ENCODE assay signal across 17 cellular contexts in genomic region chr9:88291853-88292252, GRCh38.
"Had no signal": no experiment of that assay in that cellular context is flagged by ENCODE, and none has a peak within 500 bp of the region (broad histone marks: within the 10 kb centered on the region; RNA-seq: fewer than 3 reads in every experiment).

No MANE protein-coding gene starts in this region.

- H3K9me3 Mint-ChIP-seq: endodermal cell; naive thymus-derived CD8-positive, alpha-beta T cell; stimulated activated effector memory CD8-positive, alpha-beta T cell treated with anti-CD3 and anti-CD28 coated beads, Interleukin-12 subunit alpha, Interleukin-12 subunit beta, amount 100 ng/mL, for 72 hours; stimulated activated naive CD8-positive, alpha-beta T cell treated with anti-CD3 and anti-CD28 coated beads, Interleukin-15, Interleukin-2, amounts not matched to agents 100 ng/mL and 50 ng/mL, for 24 hours had no signal

- ATAC-seq: left colon; naive thymus-derived CD8-positive, alpha-beta T cell; right cardiac atrium; stimulated activated effector memory CD8-positive, alpha-beta T cell treated with anti-CD3 and anti-CD28 coated beads, Interleukin-12 subunit alpha, Interleukin-12 subunit beta, amount 100 ng/mL, for 72 hours had no signal

- H3K27ac Mint-ChIP-seq: endodermal cell; naive thymus-derived CD8-positive, alpha-beta T cell; progenitor cell of endocrine pancreas; stimulated activated effector memory CD8-positive, alpha-beta T cell treated with anti-CD3 and anti-CD28 coated beads, Interleukin-12 subunit alpha, Interleukin-12 subunit beta, amount 100 ng/mL, for 72 hours; stimulated activated naive CD8-positive, alpha-beta T cell treated with anti-CD3 and anti-CD28 coated beads, Interleukin-15, Interleukin-2, amounts not matched to agents 100 ng/mL and 50 ng/mL, for 24 hours had no signal

- H3K27me3 Mint-ChIP-seq: naive thymus-derived CD8-positive, alpha-beta T cell; progenitor cell of endocrine pancreas; stimulated activated naive CD8-positive, alpha-beta T cell treated with anti-CD3 and anti-CD28 coated beads, Interleukin-15, Interleukin-2, amounts not matched to agents 100 ng/mL and 50 ng/mL, for 24 hours had no signal

- DNase-seq: colonic mucosa; dermis blood vessel endothelial cell; endodermal cell; foreskin melanocyte; hippocampal formation; left colon; mesendoderm; naive thymus-derived CD8-positive, alpha-beta T cell; right cardiac atrium; stimulated activated CD4-positive, alpha-beta T cell treated with anti-CD3 and anti-CD28 coated beads, Interleukin-4, amount 100 ng/mL, for 1 hour; stimulated activated CD8-positive, alpha-beta memory T cell treated with anti-CD3 and anti-CD28 coated beads, Interleukin-4, amount 100 ng/mL, for 48 hours; tibial artery; upper lobe of left lung; uterus had no signal

- H3K4me3 Mint-ChIP-seq: endodermal cell; naive thymus-derived CD8-positive, alpha-beta T cell; stimulated activated effector memory CD8-positive, alpha-beta T cell treated with anti-CD3 and anti-CD28 coated beads, Interleukin-12 subunit alpha, Interleukin-12 subunit beta, amount 100 ng/mL, for 72 hours; stimulated activated naive CD8-positive, alpha-beta T cell treated with anti-CD3 and anti-CD28 coated beads, Interleukin-15, Interleukin-2, amounts not matched to agents 100 ng/mL and 50 ng/mL, for 24 hours had no signal

- H3K4me1 Mint-ChIP-seq: naive thymus-derived CD8-positive, alpha-beta T cell; stimulated activated effector memory CD8-positive, alpha-beta T cell treated with anti-CD3 and anti-CD28 coated beads, Interleukin-12 subunit alpha, Interleukin-12 subunit beta, amount 100 ng/mL, for 72 hours had no signal

- H3K36me3 Mint-ChIP-seq: stimulated activated effector memory CD8-positive, alpha-beta T cell treated with anti-CD3 and anti-CD28 coated beads, Interleukin-12 subunit alpha, Interleukin-12 subunit beta, amount 100 ng/mL, for 72 hours had no signal
